18 cellular contexts compared by ENCODE assay signal in the genomic region with DNA sequence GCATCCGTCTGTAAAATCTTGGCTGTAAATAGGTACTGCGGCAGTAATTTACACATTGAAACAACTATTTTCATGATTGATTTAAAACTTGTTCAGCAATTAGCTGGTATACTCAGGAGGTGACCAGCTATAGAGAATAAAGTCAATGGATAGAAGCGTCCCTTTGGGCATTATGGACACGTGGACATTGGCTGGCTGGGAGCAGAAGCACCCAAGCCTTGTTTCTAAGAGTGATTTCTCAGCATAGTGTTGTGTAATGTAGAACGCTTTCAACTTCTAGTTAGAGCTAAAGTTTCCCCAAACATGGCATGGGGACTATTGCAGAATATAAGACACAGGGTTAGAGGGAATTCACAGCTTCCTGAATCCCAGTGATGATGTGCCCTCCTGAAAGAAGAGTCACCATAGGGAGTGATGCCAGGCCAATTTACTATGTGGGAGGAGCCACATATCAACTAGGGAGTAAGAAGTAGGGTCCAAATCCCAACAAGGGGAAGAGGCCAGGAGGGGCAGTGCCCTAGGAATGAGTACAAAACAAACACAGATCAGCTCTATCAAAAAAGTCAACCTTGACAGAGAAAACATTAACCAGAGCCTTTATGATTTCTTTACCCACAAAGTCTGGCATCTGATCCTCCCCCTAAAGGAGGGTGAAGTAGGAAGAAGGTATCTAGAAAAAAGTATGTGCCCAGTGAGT.
"Had no signal": no experiment of that assay in that cellular context is flagged by ENCODE, and none has a peak within 500 bp of the region (broad histone marks: within the 10 kb centered on the region; RNA-seq: fewer than 3 reads in every experiment).

No MANE protein-coding gene starts in this region.

- H3K27me3 ChIP-seq: neural progenitor cell, right atrium auricular region, sigmoid colon, testis, tibial artery, upper lobe of left lung, uterus had no signal

- ATAC-seq: naive thymus-derived CD4-positive, alpha-beta T cell; stimulated activated memory B cell treated with anti-CD40 and anti-IgM and Interleukin-4, amounts not matched to agents 10 μg/mL and 1 μg/mL and 100 μg/mL, for 72 hours; stimulated activated naive CD8-positive, alpha-beta T cell treated with anti-CD3 and anti-CD28 coated beads, Interleukin-15, Interleukin-2, amounts not matched to agents 100 U/mL and 50 U/mL, for 24 hours had no signal

- H3K4me1 ChIP-seq: prostate gland, right atrium auricular region, sigmoid colon, testis, tibial artery, upper lobe of left lung, uterus had no signal

- DNase-seq: dorsolateral prefrontal cortex; effector CD4-positive, alpha-beta T cell; head of caudate nucleus; kidney; mesenchymal stem cell; naive thymus-derived CD4-positive, alpha-beta T cell; sigmoid colon; stimulated activated CD4-positive, alpha-beta T cell treated with anti-CD3 and anti-CD28 coated beads, Interleukin-4, amount 100 ng/mL, for 4 hours; stimulated activated naive CD8-positive, alpha-beta T cell treated with anti-CD3 and anti-CD28 coated beads, Interleukin-15, Interleukin-2, amounts not matched to agents 100 U/mL and 50 U/mL, for 24 hours; substantia nigra; testis; tibial artery; upper lobe of left lung; uterus had no signal

- H3K36me3 ChIP-seq: neural progenitor cell, prostate gland, right atrium auricular region, sigmoid colon, tibial artery, upper lobe of left lung, uterus had no signal

- H3K4me3 ChIP-seq: dorsolateral prefrontal cortex, neural progenitor cell, prostate gland, right atrium auricular region, sigmoid colon, testis, tibial artery, upper lobe of left lung, uterus had no signal

- H3K9me3 ChIP-seq: prostate gland, right atrium auricular region, sigmoid colon, testis, tibial artery, upper lobe of left lung, uterus had no signal

- H3K27ac ChIP-seq: dorsolateral prefrontal cortex, neural progenitor cell, prostate gland, right atrium auricular region, sigmoid colon, testis, tibial artery, upper lobe of left lung, uterus had no signal
